15 cellular contexts compared by ENCODE assay signal in the genomic region with DNA sequence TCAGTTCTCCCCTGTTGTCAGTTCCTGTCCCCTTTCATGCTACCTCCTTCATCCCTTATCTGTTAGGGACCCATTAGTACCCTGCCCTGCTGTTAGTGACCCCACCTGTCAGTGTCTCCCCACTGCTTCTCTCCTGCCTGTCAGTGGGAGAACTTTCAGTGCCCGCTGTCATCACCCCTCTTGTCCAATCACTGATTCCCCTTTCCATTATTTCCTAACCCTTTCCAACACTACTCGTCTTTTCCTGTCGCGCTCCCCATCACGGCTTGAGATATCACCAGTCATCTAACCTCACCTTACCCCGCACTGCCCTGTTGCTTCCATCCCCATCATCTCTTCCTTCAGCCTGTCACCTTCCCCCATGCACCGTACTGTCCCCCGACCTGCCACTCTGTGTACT.
"Had no signal": no experiment of that assay in that cellular context is flagged by ENCODE, and none has a peak within 500 bp of the region (broad histone marks: within the 10 kb centered on the region; RNA-seq: fewer than 3 reads in every experiment).

No MANE protein-coding gene starts in this region.

- H3K4me3 Mint-ChIP-seq: activated B cell treated with CpG ODN at 0.5 μM for 24 hours; activated CD4-positive, alpha-beta T cell treated with anti-CD3 and anti-CD28 coated beads, Interleukin-2, amount 10 ng/mL, durations not matched to agents 7 days and 5 days; activated T-cell treated with anti-CD3 and anti-CD28 coated beads, Interleukin-2, amount 50 U/mL, for 24 hours; stimulated activated effector memory CD8-positive, alpha-beta T cell treated with anti-CD3 and anti-CD28 coated beads, Interleukin-12 subunit alpha, Interleukin-12 subunit beta, amount 100 ng/mL, for 72 hours; type B pancreatic cell had no signal

- H3K27me3 Mint-ChIP-seq: activated B cell treated with CpG ODN at 0.5 μM for 24 hours; activated CD4-positive, alpha-beta T cell treated with anti-CD3 and anti-CD28 coated beads, Interleukin-2, amount 10 ng/mL, durations not matched to agents 7 days and 5 days; activated T-cell treated with anti-CD3 and anti-CD28 coated beads, Interleukin-2, amount 50 U/mL, for 24 hours; type B pancreatic cell had no signal

- H3K4me3 ChIP-seq: lower lobe of right lung, right atrium auricular region had no signal

- H3K36me3 ChIP-seq: breast epithelium, right atrium auricular region had no signal

- H3K9me3 Mint-ChIP-seq: activated B cell treated with CpG ODN at 0.5 μM for 24 hours; activated CD4-positive, alpha-beta T cell treated with anti-CD3 and anti-CD28 coated beads, Interleukin-2, amount 10 ng/mL, durations not matched to agents 7 days and 5 days; activated naive CD4-positive, alpha-beta T cell treated with anti-CD3 and anti-CD28 coated beads, Interleukin-2, amount 50 U/mL, for 72 hours; activated T-cell treated with anti-CD3 and anti-CD28 coated beads, Interleukin-2, amount 50 U/mL, for 24 hours; stimulated activated effector memory CD8-positive, alpha-beta T cell treated with anti-CD3 and anti-CD28 coated beads, Interleukin-12 subunit alpha, Interleukin-12 subunit beta, amount 100 ng/mL, for 72 hours; T-helper 1 cell treated with Interleukin-12 subunit alpha and Interleukin-12 subunit beta and Interleukin-4 antibody, amounts not matched to agents 30 μg/mL and 1 μg/mL, for 36 hours; type B pancreatic cell had no signal

- H3K9me3 ChIP-seq: breast epithelium, lower lobe of right lung, right atrium auricular region had no signal

- H3K27ac Mint-ChIP-seq: activated B cell treated with CpG ODN at 0.5 μM for 24 hours; activated CD4-positive, alpha-beta T cell treated with anti-CD3 and anti-CD28 coated beads, Interleukin-2, amount 10 ng/mL, durations not matched to agents 7 days and 5 days; activated naive CD4-positive, alpha-beta T cell treated with anti-CD3 and anti-CD28 coated beads, Interleukin-2, amount 50 U/mL, for 72 hours; activated T-cell treated with anti-CD3 and anti-CD28 coated beads, Interleukin-2, amount 50 U/mL, for 24 hours; stimulated activated effector memory CD8-positive, alpha-beta T cell treated with anti-CD3 and anti-CD28 coated beads, Interleukin-12 subunit alpha, Interleukin-12 subunit beta, amount 100 ng/mL, for 72 hours; type B pancreatic cell had no signal

- DNase-seq: activated B cell treated with CpG ODN at 0.5 μM for 24 hours; activated CD4-positive, alpha-beta T cell treated with anti-CD3 and anti-CD28 coated beads, Interleukin-2, amount 10 ng/mL, durations not matched to agents 7 days and 5 days; activated effector memory CD4-positive, alpha-beta T cell treated with anti-CD3 and anti-CD28 coated beads, Interleukin-2, amount 50 U/mL, for 16 hours; activated T-cell treated with anti-CD3 and anti-CD28 coated beads, Interleukin-2, amount 50 U/mL, for 24 hours; amniotic stem cell; left cardiac atrium; lower lobe of right lung; midbrain had no signal

- H3K36me3 Mint-ChIP-seq: activated naive CD4-positive, alpha-beta T cell treated with anti-CD3 and anti-CD28 coated beads, Interleukin-2, amount 50 U/mL, for 72 hours; type B pancreatic cell had no signal

- H3K27me3 ChIP-seq: breast epithelium, right atrium auricular region had no signal

- ATAC-seq: activated naive CD4-positive, alpha-beta T cell treated with anti-CD3 and anti-CD28 coated beads, Interleukin-2, amount 50 U/mL, for 72 hours; left cardiac atrium; lower lobe of right lung; SK-N-SH treated with all-trans-retinoic acid at 6 μM for 48 hours; stimulated activated effector memory CD8-positive, alpha-beta T cell treated with anti-CD3 and anti-CD28 coated beads, Interleukin-12 subunit alpha, Interleukin-12 subunit beta, amount 100 ng/mL, for 72 hours had no signal

- H3K27ac ChIP-seq: breast epithelium, lower lobe of right lung, right atrium auricular region had no signal
